Comparison of ENCODE assay signal across 18 cellular contexts in the genomic region with DNA sequence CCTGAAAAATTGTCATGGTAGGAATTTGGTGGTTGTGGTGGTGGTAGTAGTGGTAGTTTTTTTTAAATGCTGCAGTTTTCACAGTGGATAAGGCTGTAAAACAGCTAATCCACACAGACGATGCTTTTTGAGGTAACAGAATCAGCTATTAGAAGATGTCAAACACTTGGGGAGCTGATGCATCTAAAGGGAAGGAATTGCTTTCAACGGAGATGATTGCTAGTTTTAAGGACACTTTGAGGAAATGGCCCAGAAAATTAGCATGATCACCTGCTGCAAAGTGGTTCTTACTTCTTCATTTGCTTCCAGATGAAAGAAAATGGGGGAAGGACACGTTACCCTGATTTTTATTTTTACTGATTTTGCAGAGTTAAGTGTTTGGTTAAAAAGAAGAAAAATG.
A peak's percentile ranks its signal among the peaks of the same experiment; 100 is the strongest.
DNase-seq lines count a peak whose midpoint lies in the region; ATAC-seq lines count a peak whose summit lies in the region.
"Had no signal": no experiment of that assay in that cellular context is flagged by ENCODE, and none has a peak within 500 bp of the region (broad histone marks: within the 10 kb centered on the region; RNA-seq: fewer than 3 reads in every experiment).

No MANE protein-coding gene starts in this region.

- DNase-seq in NCI-H1436 (lab: John Stamatoyannopoulos, UW), result peak; percentile 17
- no peak for DNase-seq in NCI-H1436 treated with DMSO at 0.1 percent for 48 hours (lab: John Stamatoyannopoulos, UW)
- peak; percentile 8 for DNase-seq in NOMO-1 treated with DMSO at 0.1 percent for 48 hours (lab: John Stamatoyannopoulos, UW; ENCODE audit: unreplicated experiment)
- no peak for DNase-seq in NOMO-1 treated with dmso at 0.1 percent for 144 hours (lab: John Stamatoyannopoulos, UW; ENCODE audit: unreplicated experiment)
- peak; percentile 7 for DNase-seq in NCI-H69 (lab: John Stamatoyannopoulos, UW)
- no peak for DNase-seq in midbrain (lab: John Stamatoyannopoulos, UW)
- DNase-seq: C1 segment of cervical spinal cord; Calu3; CD4-positive, alpha-beta memory T cell; COR-L47; DMS53; EL; GDM1; H9 had no signal

- no peak for ATAC-seq in GM21717 (IDR thresholded peaks at IDR 0.05; ENCODE audit: unreplicated experiment)
- ATAC-seq: GM12878, GM23338, HCT116 had no signal

Comparison
In these comparisons a context has a peak if more than half of its experiments do, and no peak if none do; other contexts are left out.
1. DNase-seq: peak in NCI-H1436 (single experiment), NOMO-1 treated with DMSO at 0.1 percent for 48 hours (single experiment) and NCI-H69 (single experiment); none in NCI-H1436 treated with DMSO at 0.1 percent for 48 hours (single experiment), NOMO-1 treated with dmso at 0.1 percent for 144 hours (single experiment) and midbrain (single experiment).